Comparison of ENCODE assay signal across 6 cellular contexts in the genomic region with DNA sequence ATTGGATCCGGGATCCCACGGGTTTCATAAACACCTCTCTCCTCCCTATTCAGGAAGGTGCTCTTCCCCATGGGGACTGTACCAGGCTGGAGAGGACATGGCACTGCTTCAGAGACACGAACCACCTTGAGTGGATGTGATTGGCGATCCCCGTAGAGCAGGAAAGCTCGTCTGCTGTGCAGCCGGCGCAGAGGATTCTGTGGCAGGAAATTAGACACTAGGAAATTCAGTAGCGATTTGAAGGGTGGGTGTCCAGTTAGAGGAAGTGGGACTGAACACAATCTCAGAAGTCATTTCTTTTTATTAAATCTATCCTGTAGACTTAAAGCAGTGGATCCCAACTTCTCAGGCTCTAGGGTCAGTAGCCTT.
DNase-seq lines count a peak whose midpoint lies in the region; ATAC-seq lines count a peak whose summit lies in the region.

No MANE protein-coding gene starts in this region.

- H3K9ac ChIP-seq in adipocyte (ENCODE audit: low read length) = peak overlapping the region; percentile 92

- H3K27ac ChIP-seq in muscle layer of duodenum (ENCODE audit: low read length) = peak overlapping the region; percentile 93

- peaks cover 7% of the 10 kb centered on the region for H3K36me3 ChIP-seq in adipocyte (ENCODE audit: control insufficient read depth, insufficient read depth, low read length, severe bottlenecking)
- peaks cover 5 to 17% of the 10 kb centered on the region in 2 donors for H3K36me3 ChIP-seq in muscle layer of duodenum (ENCODE audit: control insufficient read depth in 1 of 2, insufficient read depth in 2 of 2, low read length in 2 of 2)

- peaks cover 15% of the 10 kb centered on the region for H3K4me1 ChIP-seq in adipocyte (ENCODE audit: control insufficient read depth, insufficient read depth, low read length)
- peaks cover 14 to 24% of the 10 kb centered on the region in 2 donors for H3K4me1 ChIP-seq in muscle layer of duodenum (ENCODE audit: control insufficient read depth in 1 of 2, insufficient read depth in 2 of 2, low read length in 2 of 2)

- no peaks in the 10 kb centered on the region for H3K27me3 ChIP-seq in adipocyte (replicated peaks; ENCODE audit: control insufficient read depth, insufficient read depth, low read length)
- H3K27me3 ChIP-seq in muscle layer of duodenum (ENCODE audit: low read depth, low read length) = no peaks in the 10 kb centered on the region

- peak; percentile 11 for ATAC-seq in HG03442 (IDR thresholded peaks at IDR 0.05; ENCODE audit: unreplicated experiment)
- ATAC-seq in GM21526 (IDR thresholded peaks at IDR 0.05; ENCODE audit: low FRiP score, unreplicated experiment) = no peak

- H3K4me3 ChIP-seq in adipocyte (ENCODE audit: low read length) (peak overlapping the region; percentile 96), muscle layer of duodenum (ENCODE audit: low read depth in 1 of 2, low read length in 2 of 2) (peak overlapping the region; percentile 90)

- DNase-seq in DMS79 (lab: John Stamatoyannopoulos, UW) = peak; percentile 63
- DNase-seq in adipocyte (ENCODE audit: low read depth) = no peak
- no peak for DNase-seq in GDM1 (lab: John Stamatoyannopoulos, UW)

- no peaks in the 10 kb centered on the region for H3K9me3 ChIP-seq in adipocyte (ENCODE audit: control insufficient read depth, low read length)
- H3K9me3 ChIP-seq in muscle layer of duodenum (ENCODE audit: control insufficient read depth in 1 of 2, low read length in 2 of 2) = no peaks in the 10 kb centered on the region
